1 cellular context compared by ENCODE assay signal in genomic region chr5:58582411-58583393, GRCh38.
TF ChIP-seq lines count a peak whose summit lies in the region.

Gene RAB3C, plus strand, starts transcription at chr5:58583075. Its CDS starts 134 bp downstream, at chr5:58583209.

TF ChIP-seq in HepG2, 621 proteins besides CTCF, POLR2A, EP300 and RAD21 (continued from another document and continues in another):
- TF ChIP-seq ZHX2 (IDR thresholded peaks at IDR 0.05; ENCODE audit: low read depth) (peak; percentile 33; the same call in 1 of the 2 replicates), ZHX2 (CRISPR knock-in tag; IDR thresholded peaks at IDR 0.05; ENCODE audit: borderline replicate concordance) (no peak), ZNF780A (CRISPR knock-in tag; IDR thresholded peaks at IDR 0.05) (no peak; the same call in 1 of the 2 replicates), SALL2 (CRISPR knock-in tag; IDR thresholded peaks at IDR 0.05) (peak; percentile 52; the same call in 1 of the 2 replicates), HOXA5 (CRISPR knock-in tag; IDR thresholded peaks at IDR 0.05) (no peak; the same call in 1 of the 2 replicates), CREM (IDR thresholded peaks at IDR 0.05) (peak; percentile 88), CREM (CRISPR knock-in tag; IDR thresholded peaks at IDR 0.05) (no peak), ZNF501 (CRISPR knock-in tag; IDR thresholded peaks at IDR 0.05) (peak; percentile 91), THAP11 (CRISPR knock-in tag; IDR thresholded peaks at IDR 0.05) (peak; percentile 99), TEAD3 (CRISPR knock-in tag; optimal IDR thresholded peaks at IDR 0.05; ENCODE audit: borderline replicate concordance) (peak; percentile 74), ZNF737 (CRISPR knock-in tag; IDR thresholded peaks at IDR 0.05; ENCODE audit: borderline replicate concordance) (no peak), CBX2 (IDR thresholded peaks at IDR 0.05; ENCODE audit: low read depth, low read length) (no peak), CBX2 (CRISPR knock-in tag; IDR thresholded peaks at IDR 0.05; ENCODE audit: low read depth) (0 out of 2 replicates have a peak, but pooled peaks have one; percentile 71), TSC22D2 (CRISPR knock-in tag; IDR thresholded peaks at IDR 0.05; ENCODE audit: borderline replicate concordance) (0 out of 2 replicates have a peak, but pooled peaks have one; percentile 52), NFYB (CRISPR knock-in tag; IDR thresholded peaks at IDR 0.05) (peak; percentile 65), TFDP2 (CRISPR knock-in tag; IDR thresholded peaks at IDR 0.05) (peak; percentile 58), PHF20 (CRISPR knock-in tag; IDR thresholded peaks at IDR 0.05) (peak; percentile 62; the same call in 1 of the 2 replicates), ZNF598 (CRISPR knock-in tag; IDR thresholded peaks at IDR 0.05; ENCODE audit: borderline replicate concordance) (peak; percentile 80; the same call in 1 of the 2 replicates), ZNF563 (CRISPR knock-in tag; IDR thresholded peaks at IDR 0.05) (0 out of 2 replicates have a peak, but pooled peaks have one; percentile 42), ETV6 (CRISPR knock-in tag; conservative IDR thresholded peaks at IDR 0.05) (peak; percentile 74; the same call in 1 of the 2 replicates), ISL2 (CRISPR knock-in tag; IDR thresholded peaks at IDR 0.05) (no peak; the same call in 1 of the 2 replicates), PATZ1 (CRISPR knock-in tag; IDR thresholded peaks at IDR 0.05) (peak; percentile 35; the same call in 1 of the 2 replicates), SNAPC2 (CRISPR knock-in tag; IDR thresholded peaks at IDR 0.05) (0 out of 2 replicates have a peak, but pooled peaks have one; percentile 18), ZFY (CRISPR knock-in tag; IDR thresholded peaks at IDR 0.05) (peak; percentile 65), ZNF432 (CRISPR knock-in tag; IDR thresholded peaks at IDR 0.05; ENCODE audit: borderline replicate concordance) (no peak), MXD3 (CRISPR knock-in tag; IDR thresholded peaks at IDR 0.05) (peak; percentile 71; the same call in 1 of the 2 replicates), TAF15 (IDR thresholded peaks at IDR 0.05; ENCODE audit: low read depth, low read length, poor library complexity, severe bottlenecking) (no peak), HNRNPL (IDR thresholded peaks at IDR 0.05; ENCODE audit: low read depth, low read length) (no peak), CBX1 (IDR thresholded peaks at IDR 0.05; ENCODE audit: low read depth) (peak; percentile 87), ZNF784 (CRISPR knock-in tag; IDR thresholded peaks at IDR 0.05; ENCODE audit: borderline replicate concordance) (peak; percentile 71; the same call in 1 of the 2 replicates), ZNF281 (CRISPR knock-in tag; IDR thresholded peaks at IDR 0.05; ENCODE audit: borderline replicate concordance) (0 out of 2 replicates have a peak, but pooled peaks have one; percentile 39), ZBTB37 (CRISPR knock-in tag; IDR thresholded peaks at IDR 0.05) (no peak), KAT2B (IDR thresholded peaks at IDR 0.05; ENCODE audit: borderline replicate concordance, low read depth, low read length) (no peak), ZNF879 (CRISPR knock-in tag; IDR thresholded peaks at IDR 0.05) (no peak), MEIS2 (CRISPR knock-in tag; IDR thresholded peaks at IDR 0.05) (no peak), ZNF225 (CRISPR knock-in tag; IDR thresholded peaks at IDR 0.05) (no peak), RBM22 (optimal IDR thresholded peaks at IDR 0.05; ENCODE audit: low read length) (no peak), CAMTA2 (CRISPR knock-in tag; IDR thresholded peaks at IDR 0.05; ENCODE audit: borderline replicate concordance) (no peak), ATF4 (CRISPR knock-in tag; IDR thresholded peaks at IDR 0.05) (peak in 1 of 2 experiments; percentile 39; a peak in 1 of 4 replicates), THRA (CRISPR knock-in tag; IDR thresholded peaks at IDR 0.05; ENCODE audit: borderline replicate concordance) (0 out of 2 replicates have a peak, but pooled peaks have one; percentile 22), KLF15 (CRISPR knock-in tag; IDR thresholded peaks at IDR 0.05; ENCODE audit: borderline replicate concordance) (no peak), TBX3 (IDR thresholded peaks at IDR 0.05; ENCODE audit: borderline replicate concordance) (0 out of 2 replicates have a peak, but pooled peaks have one; percentile 2), ZSCAN25 (CRISPR knock-in tag; IDR thresholded peaks at IDR 0.05) (peak; percentile 22; the same call in 1 of the 2 replicates), ZNF580 (CRISPR knock-in tag; IDR thresholded peaks at IDR 0.05; ENCODE audit: borderline replicate concordance, low read depth) (peak; percentile 36; the same call in 1 of the 2 replicates), KMT2B (CRISPR knock-in tag; IDR thresholded peaks at IDR 0.05) (no peak), KDM4B (CRISPR knock-in tag; IDR thresholded peaks at IDR 0.05) (0 out of 2 replicates have a peak, but pooled peaks have one; percentile 63), ZNF740 (CRISPR knock-in tag; IDR thresholded peaks at IDR 0.05) (no peak)
